ENCODE assay signal across 13 cellular contexts in genomic region chr9:132042324-132042723, GRCh38. TPM values are rescaled to one million over a fixed set of nuclear protein-coding genes. Genes with fewer than 3 reads are reported as not detected.
DNase-seq lines count a peak whose midpoint lies in the region; ATAC-seq and TF ChIP-seq lines count a peak whose summit lies in the region.
"Had no signal": no experiment of that assay in that cellular context is flagged by ENCODE, and none has a peak within 500 bp of the region (broad histone marks: within the 10 kb centered on the region; RNA-seq: fewer than 3 reads in every experiment).

No MANE protein-coding gene starts in this region.

- DNase-seq in AG09319 (ENCODE audit: extremely low read depth, low read depth): peak; percentile 84
- DNase-seq in LoVo (ENCODE audit: low spot score): peak; percentile 7
- peak; percentile 86 for DNase-seq in amniotic epithelial cell (ENCODE audit: low read depth)
- DNase-seq in iris pigment epithelial cell (ENCODE audit: low read depth): peak; percentile 97
- DNase-seq in iPS-NIHi7 (ENCODE audit: extremely low spot score): no peak
- DNase-seq in cerebellum (ENCODE audit: low spot score): no peak
- DNase-seq in SIG-M5 (lab: John Stamatoyannopoulos, UW): no peak
- DNase-seq: activated B cell treated with CpG ODN at 0.5 μM for 24 hours; activated naive CD4-positive, alpha-beta T cell treated with anti-CD3 and anti-CD28 coated beads for 36 hours; Caco-2; H9; NCI-H2227 treated with DMSO at 0.1 percent for 48 hours had no signal

- no peak for TF ChIP-seq CTCF in AG09319 (IDR thresholded peaks at IDR 0.05; ENCODE audit: low read depth, low read length)

- no peak for ATAC-seq in HG02870 (IDR thresholded peaks at IDR 0.05; ENCODE audit: unreplicated experiment)

RNA-seq across cellular contexts. Expression of gene MED27, which starts 37.3 kb away (rescaled TPM):
- 14.7 TPM for total RNA-seq in cerebellum

Comparison
In these comparisons a context has a peak if more than half of its experiments do, and no peak if none do; other contexts are left out.
1. DNase-seq: peak in AG09319 (single experiment), LoVo (single experiment), amniotic epithelial cell (single experiment) and iris pigment epithelial cell (single experiment); none in iPS-NIHi7 (single experiment), cerebellum (single experiment) and SIG-M5 (single experiment).